Comparison of ENCODE assay signal across 8 cellular contexts in genomic region chr17:74842599-74843351, GRCh38. TPM values are rescaled to one million over a fixed set of nuclear protein-coding genes. Genes with fewer than 3 reads are reported as not detected.
DNase-seq lines count a peak whose midpoint lies in the region; ATAC-seq and TF ChIP-seq lines count a peak whose summit lies in the region.

No MANE protein-coding gene starts in this region.

- peak overlapping the region; percentile 39 for H3K4me3 Mint-ChIP-seq in Caco-2 (ENCODE audit: unreplicated experiment)
- H3K4me3 Mint-ChIP-seq in T-helper 17 cell = no peak overlapping the region
- H3K4me3 Mint-ChIP-seq in naive thymus-derived CD8-positive, alpha-beta T cell = peak overlapping the region in 1 of 10 donors; percentile 54

- no peak overlapping the region for H3K14ac ChIP-seq in IMR-90 (replicated peaks; ENCODE audit: low read depth, low read length)

- no peaks in the 10 kb centered on the region for H4K20me1 ChIP-seq in IMR-90 (ENCODE audit: insufficient read depth, low read length)

- H3K36me3 Mint-ChIP-seq in Caco-2 (ENCODE audit: insufficient read depth, unreplicated experiment) (peaks cover 35% of the 10 kb centered on the region), T-helper 17 cell (ENCODE audit: low read depth) (no peaks in the 10 kb centered on the region)
- peaks cover 0 to 29% (median 6%) of the 10 kb centered on the region in 3 donors for H3K36me3 Mint-ChIP-seq in naive thymus-derived CD8-positive, alpha-beta T cell

- H3K27ac Mint-ChIP-seq in Caco-2 (ENCODE audit: unreplicated experiment) (no peak overlapping the region), T-helper 17 cell (no peak overlapping the region)
- no peak overlapping the region for H3K27ac Mint-ChIP-seq in naive thymus-derived CD8-positive, alpha-beta T cell

- no peaks in the 10 kb centered on the region for H3K9me1 ChIP-seq in IMR-90 (ENCODE audit: insufficient read depth, low read length)

- H3K4me1 Mint-ChIP-seq in Caco-2 (ENCODE audit: low read depth, unreplicated experiment) = no peaks in the 10 kb centered on the region
- H3K4me1 Mint-ChIP-seq in T-helper 17 cell = peaks cover 7% of the 10 kb centered on the region
- H3K4me1 Mint-ChIP-seq in naive thymus-derived CD8-positive, alpha-beta T cell = peaks cover 12 to 22% (median 18%) of the 10 kb centered on the region in 4 donors

- no peak overlapping the region for H2BK15ac ChIP-seq in IMR-90 (ENCODE audit: low read depth, low read length)

- BruUV-seq in Caco-2 (replicated peaks; lab: Mats Ljungman, UMichigan) (no TSS peak), IMR-90 (replicated peaks; lab: Mats Ljungman, UMichigan) (no TSS peak)

- no peaks in the 10 kb centered on the region for H3K9me3 Mint-ChIP-seq in Caco-2 (ENCODE audit: unreplicated experiment)
- H3K9me3 Mint-ChIP-seq in naive thymus-derived CD8-positive, alpha-beta T cell = no peaks in the 10 kb centered on the region

- H3K18ac ChIP-seq in IMR-90 (ENCODE audit: low read depth, low read length) = no peak overlapping the region

- TF ChIP-seq RAD21 in IMR-90 (IDR thresholded peaks at IDR 0.05; ENCODE audit: low read length) = peak; percentile 58

- TF ChIP-seq POLR2A in IMR-90 (IDR thresholded peaks at IDR 0.05; ENCODE audit: low read depth, low read length) = no peak

- peak overlapping the region; percentile 61 for H3K4me2 ChIP-seq in IMR-90 (ENCODE audit: low read depth, low read length)

- no peak overlapping the region for H3K27ac ChIP-seq in IMR-90 (ENCODE audit: insufficient read depth, low read length)

- H2AK5ac ChIP-seq in IMR-90 (ENCODE audit: low read depth, low read length) = no peak overlapping the region

- peak overlapping the region; percentile 83 for H2AK9ac ChIP-seq in IMR-90 (replicated peaks; ENCODE audit: low read depth, low read length, poor library complexity)

- H3K4me3 ChIP-seq in Caco-2 (ENCODE audit: low read depth, low read length) = peak overlapping the region; percentile 35
- H3K4me3 ChIP-seq in IMR-90 (ENCODE audit: insufficient read depth, low read depth, low read length) = peak overlapping the region; percentile 50
- peak overlapping the region; percentile 42 for H3K4me3 ChIP-seq in fibroblast of the aortic adventitia (ENCODE audit: low read depth, low read length)

- POLR2A ChIA-PET in Caco-2 (lab: Charles Lee) = interaction anchor here (0.5 to 1.8 kb wide), 5 partner anchors 9 to 1611 kb away, joined by 3 to 18 read pairs (median 6); partner anchors contain the start of gene FDXR
- POLR2A ChIA-PET in IMR-90 (lab: Charles Lee; ENCODE audit: unreplicated experiment) = no interaction called here
- POLR2A ChIA-PET in naive thymus-derived CD8-positive, alpha-beta T cell (lab: Charles Lee) = interaction anchor here (0.8 to 1.6 kb wide), 2 partner anchors 8 to 10 kb away, joined by 3 to 4 read pairs; no protein-coding TSS in a partner anchor

- no peak overlapping the region for H2BK120ac ChIP-seq in IMR-90 (ENCODE audit: low read depth, low read length)

- peak; percentile 62 to 69 for TF ChIP-seq CTCF in Caco-2 (IDR thresholded peaks at IDR 0.05; ENCODE audit: insufficient read depth in 1 of 2, low read depth in 1 of 2, low read length in 1 of 2, severe bottlenecking in 1 of 2, unreplicated experiment in 1 of 2)
- peak; percentile 58 for TF ChIP-seq CTCF in IMR-90 (conservative IDR thresholded peaks at IDR 0.05; ENCODE audit: low read depth, low read length)
- peak; percentile 45 for TF ChIP-seq CTCF in fibroblast of the aortic adventitia (IDR thresholded peaks at IDR 0.05; ENCODE audit: insufficient read depth, low read length)

- no peak overlapping the region for H2BK5ac ChIP-seq in IMR-90 (ENCODE audit: low read depth, low read length, poor library complexity, severe bottlenecking)

- H4K5ac ChIP-seq in IMR-90 (ENCODE audit: low read depth, low read length) = no peak overlapping the region

- in situ Hi-C loops in IMR-90 (cut with MboI; ENCODE audit: low sequenced_read_pairs) = no loop called here

- H3K36me3 ChIP-seq in Caco-2 (ENCODE audit: control insufficient read depth, insufficient read depth, low read length) (no peaks in the 10 kb centered on the region), IMR-90 (ENCODE audit: control insufficient read depth, insufficient read depth, low read length) (no peaks in the 10 kb centered on the region; the same call in 1 of the 2 replicates)

- no peaks in the 10 kb centered on the region for H3K79me1 ChIP-seq in IMR-90 (ENCODE audit: low read depth in 1 of 2, low read length in 2 of 2)

- DNase-seq in Caco-2 (peak in 1 of 2 experiments; percentile 81), IMR-90 (peak; percentile 46), T-helper 17 cell (no peak), fibroblast of the aortic adventitia (ENCODE audit: low read depth) (peak; percentile 44), NOMO-1 (lab: John Stamatoyannopoulos, UW; ENCODE audit: unreplicated experiment in 2 of 2) (no peak), SIG-M5 (lab: John Stamatoyannopoulos, UW) (no peak)
- no peak for DNase-seq in naive thymus-derived CD8-positive, alpha-beta T cell

- WGBS in IMR-90 (ENCODE audit: extremely low coverage in 2 of 2, insufficient read length in 1 of 2), 2 experiments = 3% methylated on average over 60 of the region's 88 CpGs; no CpG with 5 or more reads in 1 of the 2 experiments

- H2AFZ ChIP-seq in IMR-90 (replicated peaks; ENCODE audit: low read length, poor library complexity) = peak overlapping the region; percentile 93

- no peaks in the 10 kb centered on the region for H3K27me3 Mint-ChIP-seq in Caco-2 (ENCODE audit: insufficient read depth, unreplicated experiment)
- peaks cover 7% of the 10 kb centered on the region for H3K27me3 Mint-ChIP-seq in T-helper 17 cell
- H3K27me3 Mint-ChIP-seq in naive thymus-derived CD8-positive, alpha-beta T cell = peaks cover 5 to 21% (median 11%) of the 10 kb centered on the region in 5 donors

- H3K4me1 ChIP-seq in Caco-2 (no peaks in the 10 kb centered on the region), IMR-90 (ENCODE audit: control insufficient read depth, insufficient read depth, low read length) (peaks cover 7% of the 10 kb centered on the region)

- dilution Hi-C loops in IMR-90 (cut with HindIII; ENCODE audit: low sequenced_read_pairs, unreplicated experiment) = no loop called here

- no peak overlapping the region for H2BK20ac ChIP-seq in IMR-90 (ENCODE audit: low read depth, low read length)

- no peak overlapping the region for H4K91ac ChIP-seq in IMR-90 (ENCODE audit: insufficient read depth, low read depth, low read length)

- 0 out of 2 replicates have a peak overlapping the region, but pooled peaks have one; percentile 2 for H3K9ac ChIP-seq in IMR-90 (ENCODE audit: low read depth, low read length)

- H3K4ac ChIP-seq in IMR-90 (ENCODE audit: low read depth, low read length) = no peak overlapping the region; the same call in 1 of the 2 replicates

- intact Hi-C loops in Caco-2 (cut with micrococcal nuclease; ENCODE audit: unreplicated experiment) (no loop called here), IMR-90 (cut with micrococcal nuclease) (loop anchor here (5.0 kb wide), 1 partner anchor 95 kb away; the partner anchor contains the start of gene NHERF1)

- H3K23ac ChIP-seq in IMR-90 (ENCODE audit: low read depth, low read length) = no peak overlapping the region

- H3K27me3 ChIP-seq in Caco-2 (replicated peaks; ENCODE audit: control insufficient read depth, insufficient read depth, low read length) (no peaks in the 10 kb centered on the region), IMR-90 (ENCODE audit: control insufficient read depth, insufficient read depth, low read length) (peaks cover 6% of the 10 kb centered on the region; the same call in 1 of the 2 replicates)

- peak overlapping the region in 1 of 2 experiments; percentile 66; a peak in 2 of 4 replicates for H4K8ac ChIP-seq in IMR-90 (ENCODE audit: low read depth in 2 of 2, low read length in 2 of 2)

- no peaks in the 10 kb centered on the region for H3K9me3 ChIP-seq in Caco-2
- H3K9me3 ChIP-seq in IMR-90 (ENCODE audit: control insufficient read depth, insufficient read depth, low read length) = no peaks in the 10 kb centered on the region
- H3K9me3 ChIP-seq in T-helper 17 cell (ENCODE audit: control insufficient read depth, low read length, poor library complexity, severe bottlenecking) = no peaks in the 10 kb centered on the region

- CTCF ChIA-PET in Caco-2 (lab: Charles Lee) = interaction anchor here (0.5 to 3.2 kb wide), 19 partner anchors 10 to 252 kb away, joined by 3 to 43 read pairs (median 3); partner anchors contain the start of genes FDXR, GRIN2C, MRPL58 and NAT9
- CTCF ChIA-PET in IMR-90 (lab: Yijun Ruan, JAX) = interaction anchor here (0.6 to 1.4 kb wide), 3 partner anchors 17 to 30 kb away, joined by 3 to 4 read pairs (median 3); partner anchors contain the start of gene FDXR

- ATAC-seq in IMR-90 (ENCODE audit: low read depth) (peak; percentile 91), T-helper 17 cell (peak; percentile 48), GM18907 (IDR thresholded peaks at IDR 0.05; ENCODE audit: unreplicated experiment) (no peak)
- peak; percentile 35 to 70 for ATAC-seq in naive thymus-derived CD8-positive, alpha-beta T cell

- H3K56ac ChIP-seq in IMR-90 (ENCODE audit: extremely low read depth, insufficient read depth, low read length) = no peak overlapping the region

RNA-seq across cellular contexts. Expression of gene GRIN2C, which starts 16.9 kb away (rescaled TPM):
- 4.8 and 5.2 TPM in 2 replicates for total RNA-seq in Caco-2 (2022)
- total RNA-seq in IMR-90 (2012; rRNA removed) = not detected in 2 replicates
- 0.22 TPM in 1 of 2 replicates, not detected in the other for polyA plus RNA-seq in IMR-90 (2012; rRNA removed)
- polyA plus RNA-seq in IMR-90 (2012; cell fraction: cytosol; rRNA removed) = not detected in 2 replicates
- 0.16 and 0.69 TPM in 2 replicates for polyA plus RNA-seq in IMR-90 (2012; cell fraction: nucleus; rRNA removed; ENCODE audit: low replicate concordance)
- not detected for total RNA-seq in T-helper 17 cell
- under 0.01 TPM in 1 of 2 replicates, not detected in the other for total RNA-seq in fibroblast of the aortic adventitia (ENCODE audit: low replicate concordance)
- total RNA-seq in naive thymus-derived CD8-positive, alpha-beta T cell = under 1 TPM in 1 of 2 experiments, not detected in 1; 0.08 TPM
- polyA plus RNA-seq in naive thymus-derived CD8-positive, alpha-beta T cell = under 1 TPM in 1 of 3 donors, not detected in 2; 0.08 TPM

RNA-seq across cellular contexts. Expression of gene FDXR, which starts 30.0 kb away (rescaled TPM):
- total RNA-seq in Caco-2 (2022) (19.0 and 20.6 TPM in 2 replicates), IMR-90 (2012; rRNA removed) (12.2 and 12.4 TPM in 2 replicates), T-helper 17 cell (1 to 10 TPM; 4.5 to 8.7 TPM), fibroblast of the aortic adventitia (ENCODE audit: low replicate concordance) (14.7 and 113 TPM in 2 replicates)
- 18.6 and 21.9 TPM in 2 replicates for polyA plus RNA-seq in IMR-90 (2012; rRNA removed)
- 28.4 and 36.3 TPM in 2 replicates for polyA plus RNA-seq in IMR-90 (2012; cell fraction: cytosol; rRNA removed)
- 35.0 and 82.3 TPM in 2 replicates for polyA plus RNA-seq in IMR-90 (2012; cell fraction: nucleus; rRNA removed; ENCODE audit: low replicate concordance)
- total RNA-seq in naive thymus-derived CD8-positive, alpha-beta T cell = 10 to 100 TPM; 10.7 to 12.7 TPM
- 1 to 10 TPM; 3.9 to 7.2 (median 4.2) TPM for polyA plus RNA-seq in naive thymus-derived CD8-positive, alpha-beta T cell

RNA-seq across cellular contexts. Expression of gene FADS6, which starts 50.7 kb away (rescaled TPM):
- total RNA-seq in Caco-2 (2022) (2.6 and 3.1 TPM in 2 replicates), IMR-90 (2012; rRNA removed) (not detected in 2 replicates), T-helper 17 cell (not detected), fibroblast of the aortic adventitia (ENCODE audit: low replicate concordance) (not detected in 2 replicates)
- polyA plus RNA-seq in IMR-90 (2012; rRNA removed) = not detected in 2 replicates
- polyA plus RNA-seq in IMR-90 (2012; cell fraction: cytosol; rRNA removed) = not detected in 2 replicates
- not detected in 2 replicates for polyA plus RNA-seq in IMR-90 (2012; cell fraction: nucleus; rRNA removed; ENCODE audit: low replicate concordance)
- not detected for total RNA-seq in naive thymus-derived CD8-positive, alpha-beta T cell
- polyA plus RNA-seq in naive thymus-derived CD8-positive, alpha-beta T cell = not detected

Comparison
In these comparisons a context has a peak if more than half of its experiments do, and no peak if none do; other contexts are left out.
1. DNase-seq: peak in IMR-90 (single experiment) and fibroblast of the aortic adventitia (single experiment); none in T-helper 17 cell (0 of 3), naive thymus-derived CD8-positive, alpha-beta T cell (0 of 10), NOMO-1 (0 of 2) and SIG-M5 (single experiment).
2. Peak in every context shown above with its lines, with median percentiles within 50 percentile points of each other: H3K4me3 ChIP-seq and CTCF ChIP-seq.